In the genomic region with DNA sequence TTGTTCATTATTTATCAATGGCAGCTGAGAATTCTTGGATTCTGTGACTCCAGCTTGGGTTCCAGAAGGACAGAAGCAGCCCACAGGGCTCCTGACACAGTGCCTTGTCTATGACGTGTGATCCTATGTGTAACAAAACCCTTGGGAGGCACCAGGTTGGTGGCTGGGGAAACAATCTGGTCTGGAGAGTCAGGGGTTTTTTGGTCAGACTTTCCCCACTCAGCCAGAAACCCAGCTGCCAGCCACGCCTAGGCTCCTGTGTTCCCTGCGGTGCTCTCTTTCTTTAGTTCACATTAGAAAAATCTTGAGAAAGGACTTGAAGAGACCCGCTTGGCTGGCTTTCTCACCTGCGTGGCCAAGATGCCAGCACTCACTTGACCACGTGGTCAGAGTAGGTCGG, we compare ENCODE assay signal across 29 cellular contexts. TPM values are rescaled to one million over a fixed set of nuclear protein-coding genes. Genes with fewer than 3 reads are reported as not detected.
DNase-seq lines count a peak whose midpoint lies in the region; ATAC-seq, FAIRE-seq and TF ChIP-seq lines count a peak whose summit lies in the region.
"Had no signal": no experiment of that assay in that cellular context is flagged by ENCODE, and none has a peak within 500 bp of the region (broad histone marks: within the 10 kb centered on the region; RNA-seq: fewer than 3 reads in every experiment).

No MANE protein-coding gene starts in this region.

- TF ChIP-seq EP300 in GM12878 (IDR thresholded peaks at IDR 0.05; ENCODE audit: borderline replicate concordance in 1 of 2, control insufficient read depth in 1 of 2, low read depth in 2 of 2, low read length in 2 of 2) (no peak), esophagus muscularis mucosa (IDR thresholded peaks at IDR 0.05) (no peak)

- H3K9me3 Mint-ChIP-seq in activated CD4-positive, alpha-beta T cell treated with anti-CD3 and anti-CD28 coated beads, Interleukin-2, amount 10 ng/mL, durations not matched to agents 24 days and 14 days = no peaks in the 10 kb centered on the region
- H3K9me3 Mint-ChIP-seq in stimulated activated memory B cell treated with anti-CD40 and anti-IgM and Interleukin-4, amounts not matched to agents 10 μg/mL and 1 μg/mL and 100 μg/mL, for 72 hours = peaks cover 5% of the 10 kb centered on the region
- H3K9me3 Mint-ChIP-seq in natural killer cell treated with Interleukin-12 subunit alpha and Interleukin-12 subunit beta and Interleukin-15 and Interleukin-18, amount 100 ng/mL, for 72 hours = no peaks in the 10 kb centered on the region

- H3K9me3 ChIP-seq in GM12878 (replicated peaks; ENCODE audit: control insufficient read depth, insufficient read depth, low read length) = no peaks in the 10 kb centered on the region; the same call in 2 of the 3 replicates
- no peaks in the 10 kb centered on the region for H3K9me3 ChIP-seq in esophagus muscularis mucosa
- H3K9me3 ChIP-seq: BE2C, SK-N-SH had no signal

- no peak overlapping the region for H3K27ac Mint-ChIP-seq in activated CD4-positive, alpha-beta T cell treated with anti-CD3 and anti-CD28 coated beads, Interleukin-2, amount 10 ng/mL, durations not matched to agents 24 days and 14 days
- no peak overlapping the region for H3K27ac Mint-ChIP-seq in stimulated activated memory B cell treated with anti-CD40 and anti-IgM and Interleukin-4, amounts not matched to agents 10 μg/mL and 1 μg/mL and 100 μg/mL, for 72 hours
- no peak overlapping the region for H3K27ac Mint-ChIP-seq in natural killer cell treated with Interleukin-12 subunit alpha and Interleukin-12 subunit beta and Interleukin-15 and Interleukin-18, amount 100 ng/mL, for 72 hours
- H3K27ac Mint-ChIP-seq: CD14-positive monocyte; CD8-positive, alpha-beta memory T cell had no signal

- no peaks in the 10 kb centered on the region for H3K79me2 ChIP-seq in GM12878 (ENCODE audit: control insufficient read depth, insufficient read depth, low read length)

- intact Hi-C loops in activated CD4-positive, alpha-beta T cell treated with anti-CD3 and anti-CD28 coated beads, Interleukin-2, amount 10 ng/mL, durations not matched to agents 24 days and 14 days (cut with micrococcal nuclease) = no loop called here
- intact Hi-C loops in GM12878 (cut with micrococcal nuclease; ENCODE audit: unreplicated experiment) = no loop called here
- intact Hi-C loops in left cardiac atrium (cut with DNase I) = no loop called here
- intact Hi-C loops in esophagus muscularis mucosa (cut with DNase I) = no loop called here

- no peak for TF ChIP-seq POLR2A in GM12878 (IDR thresholded peaks at IDR 0.05; ENCODE audit: low read depth, low read length)
- no peak for TF ChIP-seq POLR2A in esophagus muscularis mucosa (IDR thresholded peaks at IDR 0.05; ENCODE audit: low read depth)

- peaks cover 2% of the 10 kb centered on the region for H3K4me1 Mint-ChIP-seq in activated CD4-positive, alpha-beta T cell treated with anti-CD3 and anti-CD28 coated beads, Interleukin-2, amount 10 ng/mL, durations not matched to agents 24 days and 14 days
- no peaks in the 10 kb centered on the region for H3K4me1 Mint-ChIP-seq in stimulated activated memory B cell treated with anti-CD40 and anti-IgM and Interleukin-4, amounts not matched to agents 10 μg/mL and 1 μg/mL and 100 μg/mL, for 72 hours
- H3K4me1 Mint-ChIP-seq in natural killer cell treated with Interleukin-12 subunit alpha and Interleukin-12 subunit beta and Interleukin-15 and Interleukin-18, amount 100 ng/mL, for 72 hours (ENCODE audit: low read depth in 2 of 2) = no peaks in the 10 kb centered on the region
- H3K4me1 Mint-ChIP-seq: CD14-positive monocyte; CD8-positive, alpha-beta memory T cell had no signal

- H3K36me3 ChIP-seq in GM12878 (ENCODE audit: control insufficient read depth in 2 of 2, insufficient read depth in 2 of 2, low read length in 1 of 2) (no peaks in the 10 kb centered on the region), esophagus muscularis mucosa (no peaks in the 10 kb centered on the region)
- H3K36me3 ChIP-seq: BE2C had no signal

- H3K27me3 ChIP-seq in GM12878 (replicated peaks in 1 of 2; ENCODE audit: control insufficient read depth in 2 of 2, insufficient read depth in 2 of 2, low read length in 1 of 2) (no peaks in the 10 kb centered on the region), esophagus muscularis mucosa (no peaks in the 10 kb centered on the region)
- H3K27me3 ChIP-seq: BE2C had no signal

- CTCF ChIA-PET in GM12878 (lab: Yijun Ruan, JAX) = interaction anchor here (0.6 to 2.5 kb wide), 5 partner anchors 14 to 69 kb away, joined by 3 to 7 read pairs (median 4); partner anchors contain the start of gene ZBED3

- H3K4me3 Mint-ChIP-seq in activated CD4-positive, alpha-beta T cell treated with anti-CD3 and anti-CD28 coated beads, Interleukin-2, amount 10 ng/mL, durations not matched to agents 24 days and 14 days = no peak overlapping the region
- no peak overlapping the region for H3K4me3 Mint-ChIP-seq in stimulated activated memory B cell treated with anti-CD40 and anti-IgM and Interleukin-4, amounts not matched to agents 10 μg/mL and 1 μg/mL and 100 μg/mL, for 72 hours
- no peak overlapping the region for H3K4me3 Mint-ChIP-seq in natural killer cell treated with Interleukin-12 subunit alpha and Interleukin-12 subunit beta and Interleukin-15 and Interleukin-18, amount 100 ng/mL, for 72 hours
- H3K4me3 Mint-ChIP-seq: CD14-positive monocyte; CD8-positive, alpha-beta memory T cell had no signal

- no peak for TF ChIP-seq RAD21 in GM12878 (IDR thresholded peaks at IDR 0.05; ENCODE audit: insufficient read depth, low read depth, low read length)

- TF ChIP-seq CTCF in GM12878 (IDR thresholded peaks at IDR 0.05 in 2 of 3, conservative IDR thresholded peaks at IDR 0.05 in 1 of 3; ENCODE audit: control insufficient read depth in 2 of 3, extremely low read depth in 1 of 3, insufficient read depth in 1 of 3, low read depth in 3 of 3, low read length in 3 of 3) (no peak), esophagus muscularis mucosa (IDR thresholded peaks at IDR 0.05) (no peak)

- RAD21 ChIA-PET in GM12878 (lab: Charles Lee; ENCODE audit: unreplicated experiment) = interaction anchor here (0.8 to 1.6 kb wide), 3 partner anchors 15 to 41 kb away, joined by 3 to 9 read pairs (median 4); partner anchors contain the start of gene ZBED3

- no peaks in the 10 kb centered on the region for H4K20me1 ChIP-seq in GM12878 (ENCODE audit: control insufficient read depth, insufficient read depth)

- in situ Hi-C loops in GM12878 (cut with MboI) = no loop called here

- no peak overlapping the region for H3K9ac ChIP-seq in GM12878 (ENCODE audit: control insufficient read depth, insufficient read depth, low read length)
- H3K9ac ChIP-seq: SK-N-SH had no signal

- H3K27ac ChIP-seq in GM12878 (ENCODE audit: control insufficient read depth, insufficient read depth) = no peak overlapping the region
- H3K27ac ChIP-seq in esophagus muscularis mucosa (replicated peaks in 1 of 4) = no peak overlapping the region
- H3K27ac ChIP-seq: 22Rv1 had no signal

- WGBS in GM12878 (ENCODE audit: insufficient coverage, insufficient replicate concordance, low lambda C conversion rate, missing lambda C conversion rate) = 10% methylated on average over 7 of the region's 7 CpGs
- WGBS in esophagus muscularis mucosa = 92% methylated on average over 7 of the region's 7 CpGs

- H2AFZ ChIP-seq in GM12878 (ENCODE audit: control insufficient read depth, low read depth, low read length) = no peak overlapping the region

- FAIRE-seq in GM12878 (lab: Jason Lieb, UNC) = no peak
- FAIRE-seq: HTR-8/SVneo, K562 had no signal

- POLR2A ChIA-PET in GM12878 (lab: Charles Lee) = interaction anchor here (1.0 to 1.1 kb wide), 2 partner anchors 277 to 324 kb away, joined by 3 read pairs; no protein-coding TSS in a partner anchor

- no TSS peak for BruUV-seq in GM12878 (replicated peaks; lab: Mats Ljungman, UMichigan)

- DNase-seq in activated CD4-positive, alpha-beta T cell treated with anti-CD3 and anti-CD28 coated beads, Interleukin-2, amount 10 ng/mL, durations not matched to agents 24 days and 14 days = peak; percentile 37
- no peak for DNase-seq in activated CD4-positive, alpha-beta T cell treated with anti-CD3 and anti-CD28 coated beads, Interleukin-2, amount 50 U/mL, for 4 hours
- DNase-seq in GM12878 (ENCODE audit: low read depth, low spot score) (no peak), left cardiac atrium (no peak), esophagus muscularis mucosa (ENCODE audit: extremely low spot score) (no peak), globus pallidus (ENCODE audit: low spot score) (no peak)
- no peak for DNase-seq in natural killer cell treated with Interleukin-12 subunit alpha and Interleukin-12 subunit beta and Interleukin-15 and Interleukin-18, amount 100 ng/mL, for 72 hours (ENCODE audit: low spot score)
- DNase-seq: ACHN; BE2C; CD8-positive, alpha-beta memory T cell; DMS 273 treated with DMSO at 0.1 percent for 48 hours; DND-41; Kasumi-1; MV-4-11; NCI-H1105; NCI-H146; NCI-H1930; NCI-H2107; NCI-H446 treated with DMSO at 0.1 percent for 48 hours; NCI-H526; NCI-H82; NK-92 treated with Interleukin-12 subunit alpha and Interleukin-12 subunit beta, amount 100 ng/mL, for 24 hours; PC-3; SK-N-SH had no signal

- no peaks in the 10 kb centered on the region for H3K27me3 Mint-ChIP-seq in activated CD4-positive, alpha-beta T cell treated with anti-CD3 and anti-CD28 coated beads, Interleukin-2, amount 10 ng/mL, durations not matched to agents 24 days and 14 days
- no peaks in the 10 kb centered on the region for H3K27me3 Mint-ChIP-seq in stimulated activated memory B cell treated with anti-CD40 and anti-IgM and Interleukin-4, amounts not matched to agents 10 μg/mL and 1 μg/mL and 100 μg/mL, for 72 hours
- H3K27me3 Mint-ChIP-seq in natural killer cell treated with Interleukin-12 subunit alpha and Interleukin-12 subunit beta and Interleukin-15 and Interleukin-18, amount 100 ng/mL, for 72 hours = no peaks in the 10 kb centered on the region

- SMC1A ChIA-PET in GM12878 (lab: Charles Lee; ENCODE audit: uncharacterized antibody, unreplicated experiment) = interaction anchor here (1.3 to 3.3 kb wide), 4 partner anchors 14 to 43 kb away, joined by 3 to 9 read pairs (median 6); no protein-coding TSS in a partner anchor

- H3K4me1 ChIP-seq in GM12878 (ENCODE audit: control insufficient read depth, insufficient read depth, low read length) (no peaks in the 10 kb centered on the region), esophagus muscularis mucosa (no peaks in the 10 kb centered on the region)
- H3K4me1 ChIP-seq: BE2C had no signal

- no peak overlapping the region for H3K4me2 ChIP-seq in GM12878 (ENCODE audit: control insufficient read depth, insufficient read depth)
- H3K4me2 ChIP-seq: SK-N-SH had no signal

- ATAC-seq in GM12878 (peak; percentile 92), left cardiac atrium (no peak)
- peak; percentile 34 for ATAC-seq in stimulated activated memory B cell treated with anti-CD40 and anti-IgM and Interleukin-4, amounts not matched to agents 10 μg/mL and 1 μg/mL and 100 μg/mL, for 72 hours
- ATAC-seq in natural killer cell treated with Interleukin-12 subunit alpha and Interleukin-12 subunit beta and Interleukin-15 and Interleukin-18, amount 100 ng/mL, for 72 hours = no peak
- ATAC-seq: K562, PC-3 had no signal

- no peaks in the 10 kb centered on the region for H3K36me3 Mint-ChIP-seq in activated CD4-positive, alpha-beta T cell treated with anti-CD3 and anti-CD28 coated beads, Interleukin-2, amount 10 ng/mL, durations not matched to agents 24 days and 14 days (ENCODE audit: low read depth)
- H3K36me3 Mint-ChIP-seq in stimulated activated memory B cell treated with anti-CD40 and anti-IgM and Interleukin-4, amounts not matched to agents 10 μg/mL and 1 μg/mL and 100 μg/mL, for 72 hours = no peaks in the 10 kb centered on the region
- H3K36me3 Mint-ChIP-seq in natural killer cell treated with Interleukin-12 subunit alpha and Interleukin-12 subunit beta and Interleukin-15 and Interleukin-18, amount 100 ng/mL, for 72 hours = no peaks in the 10 kb centered on the region
- H3K36me3 Mint-ChIP-seq: CD14-positive monocyte had no signal

- H3K4me3 ChIP-seq in GM12878 (no peak overlapping the region), esophagus muscularis mucosa (no peak overlapping the region)
- H3K4me3 ChIP-seq: K562 had no signal

RNA-seq across cellular contexts. Expression of gene ZBED3, which starts 15.5 kb away (rescaled TPM):
- total RNA-seq in activated CD4-positive, alpha-beta T cell treated with anti-CD3 and anti-CD28 coated beads, Interleukin-2, amount 10 ng/mL, durations not matched to agents 24 days and 14 days = 0.62 and 1.7 TPM in 2 replicates
- 6.8 and 8.6 TPM in 2 replicates for total RNA-seq in GM12878 (2013; cell fraction: nucleolus; rRNA removed)
- 0.93 and 1.5 TPM in 2 replicates for total RNA-seq in GM12878 (2014; rRNA removed)
- 1.6 and 1.9 TPM in 2 replicates for total RNA-seq in GM12878 (2014; rRNA removed; fragmentation: Illumina TruSeq; extraction: Trizol)
- 14.1 and 16.9 TPM in 2 replicates for total RNA-seq in GM12878 (2021)
- 1.7 TPM for polyA plus RNA-seq in GM12878 (2011; ENCODE audit: low read depth)
- polyA plus RNA-seq in GM12878 (2011; rRNA removed) = 3.4 and 5.0 TPM in 2 replicates
- polyA plus RNA-seq in GM12878 (2011; cell fraction: cytosol; rRNA removed) = 3.8 and 4.7 TPM in 2 replicates
- 1.6 and 2.1 TPM in 2 replicates for polyA plus RNA-seq in GM12878 (2011; cell fraction: nucleus; rRNA removed)
- 1.9 and 2.6 TPM in 2 replicates for polyA plus RNA-seq in GM12878 (2012)
- polyA plus RNA-seq in GM12878 (2014; fragmentation: Illumina TruSeq; extraction: Trizol) = 12.7 and 14.5 TPM in 2 replicates
- 1 to 10 TPM; 1.8 to 2.1 TPM for polyA plus RNA-seq in GM12878 (2014; fragmentation: Nextera tagmentation; extraction: Ambion mirVana)
- 6.7 and 7.9 TPM in 2 replicates for polyA plus RNA-seq in GM12878 (2014; rRNA removed)
- polyA plus RNA-seq in GM12878 (2016; fragmentation: Nextera tagmentation; extraction: Ambion mirVana) = 1 to 10 TPM; 1.0 to 2.9 TPM
- 4.1 and 4.8 TPM in 2 replicates for polyA minus RNA-seq in GM12878 (2011; rRNA and poly(A)+ RNA removed)
- polyA minus RNA-seq in GM12878 (2011; cell fraction: cytosol; rRNA and poly(A)+ RNA removed) = 1.6 and 1.7 TPM in 2 replicates
- 0.85 and 1.2 TPM in 2 replicates for polyA minus RNA-seq in GM12878 (2011; cell fraction: nucleus; rRNA and poly(A)+ RNA removed)
- total RNA-seq in left cardiac atrium = 1 to 10 TPM; 9.7 to 10.0 TPM
- under 1 TPM; 0.12 to 0.17 TPM for total RNA-seq in natural killer cell treated with Interleukin-12 subunit alpha and Interleukin-12 subunit beta and Interleukin-15 and Interleukin-18, amount 100 ng/mL, for 72 hours
- total RNA-seq in esophagus muscularis mucosa = 10 to 100 TPM in 2 of 4 donors, 1 to 10 TPM in 2; 5.4 to 15.0 (median 8.9) TPM
- total RNA-seq: K562 had no signal

Comparison
In these comparisons a context has a peak if more than half of its experiments do, and no peak if none do; other contexts are left out.
1. ATAC-seq: peak in GM12878 (single experiment) and stimulated activated memory B cell treated with anti-CD40 and anti-IgM and Interleukin-4, amounts not matched to agents 10 μg/mL and 1 μg/mL and 100 μg/mL, for 72 hours (single experiment); none in left cardiac atrium (0 of 2) and natural killer cell treated with Interleukin-12 subunit alpha and Interleukin-12 subunit beta and Interleukin-15 and Interleukin-18, amount 100 ng/mL, for 72 hours (0 of 2).